In the genomic region with DNA sequence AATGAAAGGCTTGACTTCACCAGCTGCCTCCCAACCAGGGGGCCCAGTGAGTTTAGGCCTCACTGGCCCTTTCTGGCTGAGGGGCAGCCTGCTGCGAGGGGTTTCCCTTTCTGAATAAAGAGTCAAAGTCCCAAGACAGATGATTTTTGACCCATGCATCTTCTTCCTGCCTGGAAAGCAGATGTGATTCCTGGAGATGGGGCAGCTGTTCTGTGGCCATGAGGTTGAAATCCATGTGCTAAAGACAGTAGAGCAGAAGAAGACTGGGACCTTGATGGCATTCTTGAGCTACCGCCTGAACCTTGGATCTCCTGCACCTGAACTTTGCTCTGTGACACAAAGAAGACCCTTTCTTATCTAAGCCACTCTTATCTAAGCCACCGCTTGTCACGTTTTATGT, we compare ENCODE assay signal across 28 cellular contexts.
"Had no signal": no experiment of that assay in that cellular context is flagged by ENCODE, and none has a peak within 500 bp of the region (broad histone marks: within the 10 kb centered on the region; RNA-seq: fewer than 3 reads in every experiment).

No MANE protein-coding gene starts in this region.

- H3K36me3 Mint-ChIP-seq: natural killer cell had no signal

- H3K4me1 ChIP-seq: prostate gland had no signal

- H3K27ac ChIP-seq: coronary artery, esophagus squamous epithelium, lower lobe of right lung, prostate gland, thoracic aorta, tibial nerve, upper lobe of left lung had no signal

- H3K9me3 ChIP-seq: esophagus squamous epithelium, lower lobe of right lung, prostate gland, thoracic aorta, tibial nerve, upper lobe of left lung had no signal

- H3K27me3 Mint-ChIP-seq: stimulated activated naive B cell treated with anti-CD40 and anti-IgM and Interleukin-4, amounts not matched to agents 10 μg/mL and 1 μg/mL and 100 μg/mL, for 72 hours; stimulated activated naive CD8-positive, alpha-beta T cell treated with anti-CD3 and anti-CD28 coated beads, Interleukin-15, Interleukin-2, amounts not matched to agents 100 ng/mL and 50 ng/mL, for 24 hours had no signal

- DNase-seq: dermis blood vessel endothelial cell; effector memory CD4-positive, alpha-beta T cell; erythroblast; esophagus squamous epithelium; foreskin melanocyte; glutamatergic neuron; hypothalamus; immature natural killer cell; islet precursor cell; kidney glomerular epithelial cell; left colon; left ventricle myocardium superior; lower lobe of right lung; natural killer cell; nucleus accumbens; right cardiac atrium; small intestine; stimulated activated CD4-positive, alpha-beta T cell treated with anti-CD3 and anti-CD28 coated beads, Interleukin-15, amount 100 ng/mL, for 24 hours; stimulated activated CD4-positive, alpha-beta T cell treated with anti-CD3 and anti-CD28 coated beads, Interleukin-2, amount 100 ng/mL, for 48 hours; stimulated activated naive B cell treated with anti-CD40 and anti-IgM and Interleukin-4, amounts not matched to agents 10 μg/mL and 1 μg/mL and 100 μg/mL, for 72 hours; upper lobe of left lung had no signal

- H3K27me3 ChIP-seq: esophagus squamous epithelium, tibial nerve, upper lobe of left lung had no signal

- ATAC-seq: left colon; left ventricle myocardium superior; lower lobe of right lung; natural killer cell; right cardiac atrium; stimulated activated naive B cell treated with anti-CD40 and anti-IgM and Interleukin-4, amounts not matched to agents 10 μg/mL and 1 μg/mL and 100 μg/mL, for 72 hours had no signal

- H3K36me3 ChIP-seq: esophagus squamous epithelium, prostate gland, thoracic aorta had no signal

- H3K9me3 Mint-ChIP-seq: immature natural killer cell, natural killer cell, neural crest cell had no signal

- H3K27ac Mint-ChIP-seq: immature natural killer cell; natural killer cell; stimulated activated naive CD8-positive, alpha-beta T cell treated with anti-CD3 and anti-CD28 coated beads, Interleukin-15, Interleukin-2, amounts not matched to agents 100 ng/mL and 50 ng/mL, for 24 hours had no signal

- FAIRE-seq: small intestine, urothelium cell line had no signal

- H3K4me3 ChIP-seq: coronary artery, esophagus squamous epithelium, lower lobe of right lung, prostate gland, thoracic aorta, tibial nerve, upper lobe of left lung had no signal

- H3K4me3 Mint-ChIP-seq: immature natural killer cell; natural killer cell; neural crest cell; stimulated activated naive B cell treated with anti-CD40 and anti-IgM and Interleukin-4, amounts not matched to agents 10 μg/mL and 1 μg/mL and 100 μg/mL, for 72 hours; stimulated activated naive CD8-positive, alpha-beta T cell treated with anti-CD3 and anti-CD28 coated beads, Interleukin-15, Interleukin-2, amounts not matched to agents 100 ng/mL and 50 ng/mL, for 24 hours had no signal
